Comparison of ENCODE assay signal across 9 cellular contexts in genomic region chr5:754143-754632, GRCh38. TPM values are rescaled to one million over a fixed set of nuclear protein-coding genes. Genes with fewer than 3 reads are reported as not detected.
A peak's percentile ranks its signal among the peaks of the same experiment; 100 is the strongest.
DNase-seq lines count a peak whose midpoint lies in the region; ATAC-seq, FAIRE-seq and TF ChIP-seq lines count a peak whose summit lies in the region.
"Not testable (repeated sequence)": the region's sequence is repeated elsewhere in the genome, so short reads cannot be mapped to it uniquely, and the experiment has no call there.
"Had no signal": no experiment of that assay in that cellular context is flagged by ENCODE, and none has a peak within 500 bp of the region (broad histone marks: within the 10 kb centered on the region; RNA-seq: fewer than 3 reads in every experiment).

No MANE protein-coding gene starts in this region.

- not testable (repeated sequence) for H3K9me3 Mint-ChIP-seq in CD4-positive, alpha-beta T cell; activated T-helper 17 cell treated with anti-CD3 and anti-CD28 coated beads, Interleukin-2, amount 50 U/mL, for 72 hours

- H3K4me1 ChIP-seq in colonic mucosa (peaks cover 16% of the 10 kb centered on the region), kidney (ENCODE audit: control insufficient read depth in 1 of 2, insufficient read depth in 1 of 2, low read depth in 1 of 2, low read length in 2 of 2) (peaks cover 0 to 13% of the 10 kb centered on the region in 2 donors), spleen (peaks cover 8 to 26% (median 20%) of the 10 kb centered on the region in 6 donors)

- H3K27ac Mint-ChIP-seq in CD4-positive, alpha-beta T cell, result peak overlapping the region; percentile 57
- peak overlapping the region; percentile 90 for H3K27ac Mint-ChIP-seq in activated T-helper 17 cell treated with anti-CD3 and anti-CD28 coated beads, Interleukin-2, amount 50 U/mL, for 72 hours

- H3K4me1 Mint-ChIP-seq in CD4-positive, alpha-beta T cell (ENCODE audit: low read depth), result peaks cover 27% of the 10 kb centered on the region
- H3K4me1 Mint-ChIP-seq in activated T-helper 17 cell treated with anti-CD3 and anti-CD28 coated beads, Interleukin-2, amount 50 U/mL, for 72 hours, result peaks cover 13% of the 10 kb centered on the region

- H3K27ac ChIP-seq in CD4-positive, alpha-beta T cell (ENCODE audit: low read depth, low read length); colonic mucosa; kidney (ENCODE audit: low read depth in 2 of 2, low read length in 2 of 2); spleen: not testable (repeated sequence)

- not testable (repeated sequence) for H3K4me3 Mint-ChIP-seq in CD4-positive, alpha-beta T cell
- H3K4me3 Mint-ChIP-seq in activated T-helper 17 cell treated with anti-CD3 and anti-CD28 coated beads, Interleukin-2, amount 50 U/mL, for 72 hours, result peak overlapping the region; percentile 55

- not testable (repeated sequence) for ATAC-seq in CD4-positive, alpha-beta T cell (ENCODE audit: poor library complexity)
- ATAC-seq in GM21786 (IDR thresholded peaks at IDR 0.05; ENCODE audit: unreplicated experiment), result peak; percentile 34
- peak; percentile 57 for ATAC-seq in activated T-helper 17 cell treated with anti-CD3 and anti-CD28 coated beads, Interleukin-2, amount 50 U/mL, for 72 hours (replicated peaks)

- CTCF ChIA-PET in CD4-positive, alpha-beta T cell (lab: Charles Lee), result not testable (repeated sequence)

- POLR2A ChIA-PET in CD4-positive, alpha-beta T cell (lab: Charles Lee), result not testable (repeated sequence)

- not testable (repeated sequence) for H3K9me3 ChIP-seq in CD4-positive, alpha-beta T cell (ENCODE audit: control insufficient read depth, low read length); colonic mucosa; kidney (ENCODE audit: control insufficient read depth in 1 of 2, low read length in 2 of 2); spleen

- not testable (repeated sequence) for H3K27me3 ChIP-seq in CD4-positive, alpha-beta T cell (ENCODE audit: control insufficient read depth, insufficient read depth, low read length); colonic mucosa; spleen (replicated peaks in 1 of 7)

- not testable (repeated sequence) for H3K36me3 Mint-ChIP-seq in CD4-positive, alpha-beta T cell (ENCODE audit: low read depth); activated T-helper 17 cell treated with anti-CD3 and anti-CD28 coated beads, Interleukin-2, amount 50 U/mL, for 72 hours (ENCODE audit: low read depth)

- FAIRE-seq in kidney (lab: Jason Lieb, UNC), result not testable (repeated sequence)
- FAIRE-seq in urothelium cell line (lab: Jason Lieb, UNC), result peak; percentile 95

- H3K4me3 ChIP-seq in colonic mucosa; kidney (ENCODE audit: low read length in 2 of 2); spleen: not testable (repeated sequence)

- TF ChIP-seq POLR2A in spleen (IDR thresholded peaks at IDR 0.05), result not testable (repeated sequence)

- not testable (repeated sequence) for H3K9ac ChIP-seq in colonic mucosa (ENCODE audit: low read depth in 2 of 2, low read length in 2 of 2); kidney (ENCODE audit: low read length in 2 of 2)

- 53 to 71% (median 55%) methylated on average over 6 to 16 of the region's 16 CpGs for WGBS in spleen, 5 donors

- H3K27me3 Mint-ChIP-seq in CD4-positive, alpha-beta T cell; activated T-helper 17 cell treated with anti-CD3 and anti-CD28 coated beads, Interleukin-2, amount 50 U/mL, for 72 hours: not testable (repeated sequence)

- intact Hi-C loops in CD4-positive, alpha-beta T cell (cut with DNase I, micrococcal nuclease); colonic mucosa (cut with DNase I); kidney (cut with DNase I); spleen (cut with DNase I; ENCODE audit: low total_unique reads): not testable (repeated sequence)

- H3K36me3 ChIP-seq in colonic mucosa; kidney (ENCODE audit: control insufficient read depth in 1 of 2, insufficient read depth in 2 of 2, low read length in 2 of 2); spleen: not testable (repeated sequence)

- TF ChIP-seq CTCF in CD4-positive, alpha-beta T cell (IDR thresholded peaks at IDR 0.05); colonic mucosa (IDR thresholded peaks at IDR 0.05); kidney (IDR thresholded peaks at IDR 0.05; ENCODE audit: borderline replicate concordance, extremely low read depth, insufficient read depth); spleen (IDR thresholded peaks at IDR 0.05 in 8 of 11, conservative IDR thresholded peaks at IDR 0.05 in 3 of 11): not testable (repeated sequence)

- peak in 2 of 10 experiments; percentile 0 to 6 for DNase-seq in CD4-positive, alpha-beta T cell
- DNase-seq in activated CD4-positive, alpha-beta T cell treated with anti-CD3 and anti-CD28 coated beads, Interleukin-2, amount 50 U/mL, for 1 hour, result peak; percentile 18
- peak; percentile 10 for DNase-seq in colonic mucosa
- DNase-seq in kidney, result peak; percentile 43
- DNase-seq in spleen, result peak; percentile 35
- not testable (repeated sequence) for DNase-seq in urothelium cell line (ENCODE audit: low spot score)

RNA-seq across cellular contexts. Expression of gene ZDHHC11B, which starts 30.3 kb away (rescaled TPM):
- 10 to 100 TPM; 14.8 to 15.1 TPM for total RNA-seq in CD4-positive, alpha-beta T cell
- 1 to 10 TPM in 1 of 2 donors, under 1 TPM in 1; 0.30 to 7.0 TPM for total RNA-seq in activated T-helper 17 cell treated with anti-CD3 and anti-CD28 coated beads, Interleukin-2, amount 50 U/mL, for 72 hours
- total RNA-seq in colonic mucosa (1 to 10 TPM; 1.4 to 2.4 TPM), kidney (5.4 TPM), spleen (10 to 100 TPM in 2 of 7 donors, 1 to 10 TPM in 5; 2.8 to 74.3 (median 6.2) TPM)
- polyA plus RNA-seq in kidney (ENCODE audit: insufficient read depth, low read depth, low replicate concordance) (4.4 TPM), spleen (1 to 10 TPM in 2 of 3 donors, under 1 TPM in 1; 0.97 to 3.8 (median 1.9) TPM)
- total RNA-seq: M059J had no signal
